ENCODE assay signal across 10 cellular contexts in the genomic region with DNA sequence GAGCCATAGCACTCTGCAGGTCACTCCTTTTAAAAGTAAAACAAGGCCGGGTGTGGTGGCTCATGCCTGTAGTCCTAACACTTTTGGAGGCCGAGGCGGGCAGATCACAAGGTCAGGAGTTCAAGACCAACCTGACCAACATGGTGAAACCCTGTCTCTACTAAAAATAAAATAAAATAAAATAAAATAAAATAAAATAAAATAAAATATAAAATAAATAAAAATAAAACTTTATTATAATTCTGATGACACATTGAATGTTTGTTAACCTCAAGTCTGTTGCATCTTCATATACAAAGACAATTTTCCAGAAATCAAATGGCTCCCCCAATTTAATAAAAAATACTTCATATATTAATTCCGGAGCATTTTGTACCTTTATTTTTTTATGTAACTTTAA. TPM values are rescaled to one million over a fixed set of nuclear protein-coding genes. Genes with fewer than 3 reads are reported as not detected.
"Had no signal": no experiment of that assay in that cellular context is flagged by ENCODE, and none has a peak within 500 bp of the region (broad histone marks: within the 10 kb centered on the region; RNA-seq: fewer than 3 reads in every experiment).

No MANE protein-coding gene starts in this region.

RNA-seq across cellular contexts. Expression of a gene that starts 32.0 kb away (rescaled TPM):
- total RNA-seq: activated B cell treated with CpG ODN at 0.5 μM for 24 hours; activated CD4-positive, alpha-beta memory T cell treated with anti-CD3 and anti-CD28 coated beads for 36 hours; activated CD4-positive, alpha-beta T cell treated with anti-CD3 and anti-CD28 coated beads for 36 hours; activated CD4-positive, alpha-beta T cell treated with anti-CD3 and anti-CD28 coated beads, Interleukin-2, amount 10 ng/mL, durations not matched to agents 24 days and 14 days; activated CD8-positive, alpha-beta T cell treated with anti-CD3 and anti-CD28 coated beads for 36 hours; activated CD8-positive, alpha-beta T cell treated with anti-CD3 and anti-CD28 coated beads, Interleukin-2, amount 10 ng/mL, durations not matched to agents 7 days and 5 days; T-cell; T-helper 1 cell treated with Interleukin-12 subunit alpha and Interleukin-12 subunit beta and Interleukin-4 antibody, amounts not matched to agents 30 ng/mL and 1 ng/mL, for 36 hours; T-helper 17 cell; T-helper 2 cell treated with Interferon-gamma antibody and Interleukin-4, amounts not matched to agents 100 ng/mL and 5 ng/mL, for 36 hours had no signal
